Comparison of ENCODE assay signal across 1 cellular context in the genomic region with DNA sequence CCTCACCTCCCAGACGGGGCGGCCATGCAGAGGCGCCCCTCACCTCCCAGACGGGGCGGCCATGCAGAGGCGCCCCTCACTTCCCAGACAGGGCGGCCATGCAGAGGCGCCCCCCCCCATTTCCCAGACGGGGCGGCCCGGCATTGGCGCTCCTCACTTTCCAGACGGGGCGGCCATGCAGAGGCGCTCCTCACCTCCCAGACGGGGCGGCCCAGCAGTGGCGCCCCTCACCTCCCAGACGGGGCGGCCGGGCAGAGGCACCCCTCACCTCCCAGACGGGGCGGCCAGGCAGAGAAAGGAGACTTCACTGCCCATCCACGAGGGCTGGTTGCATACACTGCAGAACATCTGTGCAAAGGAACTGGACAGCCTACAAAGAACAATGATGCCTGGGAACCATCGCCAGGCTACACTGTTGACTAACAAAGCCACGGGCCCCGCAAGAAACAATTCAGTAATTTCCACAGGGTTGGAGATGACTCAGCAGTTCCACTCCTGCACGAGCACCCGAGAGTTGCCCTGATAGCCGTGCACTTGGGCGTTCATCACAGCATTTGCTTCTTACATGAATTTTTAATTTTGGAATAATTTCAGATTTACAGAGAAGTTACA.
A peak's percentile ranks its signal among the peaks of the same experiment; 100 is the strongest.
TF ChIP-seq lines count a peak whose summit lies in the region.

No MANE protein-coding gene starts in this region.

TF ChIP-seq in GM12878, 131 proteins besides CTCF, POLR2A, EP300 and RAD21 (continued from another document):
- TF ChIP-seq, protein P1, sequence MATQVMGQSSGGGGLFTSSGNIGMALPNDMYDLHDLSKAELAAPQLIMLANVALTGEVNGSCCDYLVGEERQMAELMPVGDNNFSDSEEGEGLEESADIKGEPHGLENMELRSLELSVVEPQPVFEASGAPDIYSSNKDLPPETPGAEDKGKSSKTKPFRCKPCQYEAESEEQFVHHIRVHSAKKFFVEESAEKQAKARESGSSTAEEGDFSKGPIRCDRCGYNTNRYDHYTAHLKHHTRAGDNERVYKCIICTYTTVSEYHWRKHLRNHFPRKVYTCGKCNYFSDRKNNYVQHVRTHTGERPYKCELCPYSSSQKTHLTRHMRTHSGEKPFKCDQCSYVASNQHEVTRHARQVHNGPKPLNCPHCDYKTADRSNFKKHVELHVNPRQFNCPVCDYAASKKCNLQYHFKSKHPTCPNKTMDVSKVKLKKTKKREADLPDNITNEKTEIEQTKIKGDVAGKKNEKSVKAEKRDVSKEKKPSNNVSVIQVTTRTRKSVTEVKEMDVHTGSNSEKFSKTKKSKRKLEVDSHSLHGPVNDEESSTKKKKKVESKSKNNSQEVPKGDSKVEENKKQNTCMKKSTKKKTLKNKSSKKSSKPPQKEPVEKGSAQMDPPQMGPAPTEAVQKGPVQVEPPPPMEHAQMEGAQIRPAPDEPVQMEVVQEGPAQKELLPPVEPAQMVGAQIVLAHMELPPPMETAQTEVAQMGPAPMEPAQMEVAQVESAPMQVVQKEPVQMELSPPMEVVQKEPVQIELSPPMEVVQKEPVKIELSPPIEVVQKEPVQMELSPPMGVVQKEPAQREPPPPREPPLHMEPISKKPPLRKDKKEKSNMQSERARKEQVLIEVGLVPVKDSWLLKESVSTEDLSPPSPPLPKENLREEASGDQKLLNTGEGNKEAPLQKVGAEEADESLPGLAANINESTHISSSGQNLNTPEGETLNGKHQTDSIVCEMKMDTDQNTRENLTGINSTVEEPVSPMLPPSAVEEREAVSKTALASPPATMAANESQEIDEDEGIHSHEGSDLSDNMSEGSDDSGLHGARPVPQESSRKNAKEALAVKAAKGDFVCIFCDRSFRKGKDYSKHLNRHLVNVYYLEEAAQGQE (IDR thresholded peaks at IDR 0.05; ENCODE audit: low read depth, low read length): no peak
- TF ChIP-seq, protein P2, sequence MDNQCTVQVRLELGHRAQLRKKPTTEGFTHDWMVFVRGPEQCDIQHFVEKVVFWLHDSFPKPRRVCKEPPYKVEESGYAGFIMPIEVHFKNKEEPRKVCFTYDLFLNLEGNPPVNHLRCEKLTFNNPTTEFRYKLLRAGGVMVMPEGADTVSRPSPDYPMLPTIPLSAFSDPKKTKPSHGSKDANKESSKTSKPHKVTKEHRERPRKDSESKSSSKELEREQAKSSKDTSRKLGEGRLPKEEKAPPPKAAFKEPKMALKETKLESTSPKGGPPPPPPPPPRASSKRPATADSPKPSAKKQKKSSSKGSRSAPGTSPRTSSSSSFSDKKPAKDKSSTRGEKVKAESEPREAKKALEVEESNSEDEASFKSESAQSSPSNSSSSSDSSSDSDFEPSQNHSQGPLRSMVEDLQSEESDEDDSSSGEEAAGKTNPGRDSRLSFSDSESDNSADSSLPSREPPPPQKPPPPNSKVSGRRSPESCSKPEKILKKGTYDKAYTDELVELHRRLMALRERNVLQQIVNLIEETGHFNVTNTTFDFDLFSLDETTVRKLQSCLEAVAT (IDR thresholded peaks at IDR 0.05): no peak
- TF ChIP-seq NR2F1 (conservative IDR thresholded peaks at IDR 0.05) (no peak), POLR2AphosphoS5 (IDR thresholded peaks at IDR 0.05; ENCODE audit: low read length) (no peak), CREB1 (IDR thresholded peaks at IDR 0.05; ENCODE audit: low read depth) (no peak), RBBP5 (conservative IDR thresholded peaks at IDR 0.05) (no peak), HDAC2 (IDR thresholded peaks at IDR 0.05) (no peak), RUNX3 (IDR thresholded peaks at IDR 0.05; ENCODE audit: low read length) (peak; percentile 29; the same call in 1 of the 2 replicates), STAT1 (conservative IDR thresholded peaks at IDR 0.05) (no peak), TAF1 (IDR thresholded peaks at IDR 0.05; ENCODE audit: borderline replicate concordance, low read depth, low read length) (no peak), JUNB (IDR thresholded peaks at IDR 0.05) (0 out of 2 replicates have a peak, but pooled peaks have one; percentile 10), EED (IDR thresholded peaks at IDR 0.05; ENCODE audit: low read depth) (0 out of 2 replicates have a peak, but pooled peaks have one; percentile 27), BACH1 (IDR thresholded peaks at IDR 0.05; ENCODE audit: borderline replicate concordance) (peak; percentile 66; the same call in 1 of the 2 replicates), JUND (IDR thresholded peaks at IDR 0.05; ENCODE audit: low read depth, low read length) (no peak), BHLHE40 (IDR thresholded peaks at IDR 0.05; ENCODE audit: borderline replicate concordance in 1 of 2, low read depth in 2 of 2, low read length in 1 of 2) (peak; percentile 55 to 58; a peak in 2 of 4 replicates), YY1 (IDR thresholded peaks at IDR 0.05; ENCODE audit: low read depth, low read length) (no peak), ZNF207 (IDR thresholded peaks at IDR 0.05; ENCODE audit: borderline replicate concordance) (no peak), SIX5 (IDR thresholded peaks at IDR 0.05; ENCODE audit: low read depth, low read length, severe bottlenecking) (no peak), NFYA (IDR thresholded peaks at IDR 0.05; ENCODE audit: borderline replicate concordance, low read depth, low read length) (no peak), CBX3 (IDR thresholded peaks at IDR 0.05; ENCODE audit: borderline replicate concordance, low read depth) (no peak), SUPT20H (IDR thresholded peaks at IDR 0.05; ENCODE audit: borderline replicate concordance, control insufficient read depth, low read depth, low read length) (no peak), PAX5 (IDR thresholded peaks at IDR 0.05; ENCODE audit: borderline replicate concordance, low read depth, low read length) (no peak), ZBED1 (IDR thresholded peaks at IDR 0.05; ENCODE audit: borderline replicate concordance) (no peak), RCOR1 (conservative IDR thresholded peaks at IDR 0.05; ENCODE audit: low read depth, low read length) (no peak), FOXM1 (IDR thresholded peaks at IDR 0.05; ENCODE audit: low read depth, low read length) (no peak), GATAD2B (conservative IDR thresholded peaks at IDR 0.05; ENCODE audit: low read depth) (no peak), ASH2L (IDR thresholded peaks at IDR 0.05; ENCODE audit: borderline replicate concordance, low read depth) (no peak), SPI1 (IDR thresholded peaks at IDR 0.05; ENCODE audit: borderline replicate concordance, insufficient read depth, low read depth, low read length) (no peak), TCF12 (IDR thresholded peaks at IDR 0.05; ENCODE audit: low read depth, low read length) (no peak), NR2C1 (IDR thresholded peaks at IDR 0.05) (no peak), CEBPB (IDR thresholded peaks at IDR 0.05; ENCODE audit: borderline replicate concordance in 1 of 2, low read depth in 2 of 2, low read length in 2 of 2) (no peak), SRF (IDR thresholded peaks at IDR 0.05; ENCODE audit: low read depth in 2 of 2, low read length in 2 of 2) (no peak), SMARCA5 (IDR thresholded peaks at IDR 0.05) (no peak)
- TF ChIP-seq, protein P3, sequence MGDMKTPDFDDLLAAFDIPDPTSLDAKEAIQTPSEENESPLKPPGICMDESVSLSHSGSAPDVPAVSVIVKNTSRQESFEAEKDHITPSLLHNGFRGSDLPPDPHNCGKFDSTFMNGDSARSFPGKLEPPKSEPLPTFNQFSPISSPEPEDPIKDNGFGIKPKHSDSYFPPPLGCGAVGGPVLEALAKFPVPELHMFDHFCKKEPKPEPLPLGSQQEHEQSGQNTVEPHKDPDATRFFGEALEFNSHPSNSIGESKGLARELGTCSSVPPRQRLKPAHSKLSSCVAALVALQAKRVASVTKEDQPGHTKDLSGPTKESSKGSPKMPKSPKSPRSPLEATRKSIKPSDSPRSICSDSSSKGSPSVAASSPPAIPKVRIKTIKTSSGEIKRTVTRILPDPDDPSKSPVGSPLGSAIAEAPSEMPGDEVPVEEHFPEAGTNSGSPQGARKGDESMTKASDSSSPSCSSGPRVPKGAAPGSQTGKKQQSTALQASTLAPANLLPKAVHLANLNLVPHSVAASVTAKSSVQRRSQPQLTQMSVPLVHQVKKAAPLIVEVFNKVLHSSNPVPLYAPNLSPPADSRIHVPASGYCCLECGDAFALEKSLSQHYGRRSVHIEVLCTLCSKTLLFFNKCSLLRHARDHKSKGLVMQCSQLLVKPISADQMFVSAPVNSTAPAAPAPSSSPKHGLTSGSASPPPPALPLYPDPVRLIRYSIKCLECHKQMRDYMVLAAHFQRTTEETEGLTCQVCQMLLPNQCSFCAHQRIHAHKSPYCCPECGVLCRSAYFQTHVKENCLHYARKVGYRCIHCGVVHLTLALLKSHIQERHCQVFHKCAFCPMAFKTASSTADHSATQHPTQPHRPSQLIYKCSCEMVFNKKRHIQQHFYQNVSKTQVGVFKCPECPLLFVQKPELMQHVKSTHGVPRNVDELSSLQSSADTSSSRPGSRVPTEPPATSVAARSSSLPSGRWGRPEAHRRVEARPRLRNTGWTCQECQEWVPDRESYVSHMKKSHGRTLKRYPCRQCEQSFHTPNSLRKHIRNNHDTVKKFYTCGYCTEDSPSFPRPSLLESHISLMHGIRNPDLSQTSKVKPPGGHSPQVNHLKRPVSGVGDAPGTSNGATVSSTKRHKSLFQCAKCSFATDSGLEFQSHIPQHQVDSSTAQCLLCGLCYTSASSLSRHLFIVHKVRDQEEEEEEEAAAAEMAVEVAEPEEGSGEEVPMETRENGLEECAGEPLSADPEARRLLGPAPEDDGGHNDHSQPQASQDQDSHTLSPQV (IDR thresholded peaks at IDR 0.05): no peak
- TF ChIP-seq, protein P4, sequence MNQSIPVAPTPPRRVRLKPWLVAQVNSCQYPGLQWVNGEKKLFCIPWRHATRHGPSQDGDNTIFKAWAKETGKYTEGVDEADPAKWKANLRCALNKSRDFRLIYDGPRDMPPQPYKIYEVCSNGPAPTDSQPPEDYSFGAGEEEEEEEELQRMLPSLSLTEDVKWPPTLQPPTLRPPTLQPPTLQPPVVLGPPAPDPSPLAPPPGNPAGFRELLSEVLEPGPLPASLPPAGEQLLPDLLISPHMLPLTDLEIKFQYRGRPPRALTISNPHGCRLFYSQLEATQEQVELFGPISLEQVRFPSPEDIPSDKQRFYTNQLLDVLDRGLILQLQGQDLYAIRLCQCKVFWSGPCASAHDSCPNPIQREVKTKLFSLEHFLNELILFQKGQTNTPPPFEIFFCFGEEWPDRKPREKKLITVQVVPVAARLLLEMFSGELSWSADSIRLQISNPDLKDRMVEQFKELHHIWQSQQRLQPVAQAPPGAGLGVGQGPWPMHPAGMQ (IDR thresholded peaks at IDR 0.05; ENCODE audit: borderline replicate concordance): no peak
- TF ChIP-seq, protein P5, sequence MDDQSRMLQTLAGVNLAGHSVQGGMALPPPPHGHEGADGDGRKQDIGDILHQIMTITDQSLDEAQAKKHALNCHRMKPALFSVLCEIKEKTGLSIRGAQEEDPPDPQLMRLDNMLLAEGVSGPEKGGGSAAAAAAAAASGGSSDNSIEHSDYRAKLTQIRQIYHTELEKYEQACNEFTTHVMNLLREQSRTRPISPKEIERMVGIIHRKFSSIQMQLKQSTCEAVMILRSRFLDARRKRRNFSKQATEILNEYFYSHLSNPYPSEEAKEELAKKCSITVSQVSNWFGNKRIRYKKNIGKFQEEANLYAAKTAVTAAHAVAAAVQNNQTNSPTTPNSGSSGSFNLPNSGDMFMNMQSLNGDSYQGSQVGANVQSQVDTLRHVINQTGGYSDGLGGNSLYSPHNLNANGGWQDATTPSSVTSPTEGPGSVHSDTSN (IDR thresholded peaks at IDR 0.05; ENCODE audit: insufficient replicate concordance, low read depth, low read length): no peak
- TF ChIP-seq, protein P6, sequence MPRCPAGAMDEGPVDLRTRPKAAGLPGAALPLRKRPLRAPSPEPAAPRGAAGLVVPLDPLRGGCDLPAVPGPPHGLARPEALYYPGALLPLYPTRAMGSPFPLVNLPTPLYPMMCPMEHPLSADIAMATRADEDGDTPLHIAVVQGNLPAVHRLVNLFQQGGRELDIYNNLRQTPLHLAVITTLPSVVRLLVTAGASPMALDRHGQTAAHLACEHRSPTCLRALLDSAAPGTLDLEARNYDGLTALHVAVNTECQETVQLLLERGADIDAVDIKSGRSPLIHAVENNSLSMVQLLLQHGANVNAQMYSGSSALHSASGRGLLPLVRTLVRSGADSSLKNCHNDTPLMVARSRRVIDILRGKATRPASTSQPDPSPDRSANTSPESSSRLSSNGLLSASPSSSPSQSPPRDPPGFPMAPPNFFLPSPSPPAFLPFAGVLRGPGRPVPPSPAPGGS (IDR thresholded peaks at IDR 0.05; ENCODE audit: borderline replicate concordance, insufficient read depth, low read depth, low read length, poor library complexity, severe bottlenecking): no peak
